In the genomic region with DNA sequence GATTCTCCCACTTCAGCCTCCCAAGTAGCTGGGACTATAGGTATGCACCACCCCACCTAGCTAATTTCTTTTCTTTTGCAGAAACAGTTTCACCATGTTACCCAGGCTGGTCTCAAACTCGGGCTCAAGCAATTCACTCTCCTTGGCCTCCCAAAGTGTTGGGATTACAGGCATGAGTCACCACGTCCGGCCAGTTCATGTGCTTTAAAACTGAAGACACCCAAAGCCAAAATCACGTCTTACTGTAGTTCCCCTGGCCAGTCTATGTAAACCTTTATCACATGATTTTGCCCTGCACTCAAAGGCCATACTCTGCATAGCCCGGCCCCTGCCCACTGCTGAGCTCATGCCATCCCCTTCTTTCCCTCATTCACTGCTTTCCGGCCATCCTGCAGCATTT, we compare ENCODE assay signal across 17 cellular contexts. TPM values are rescaled to one million over a fixed set of nuclear protein-coding genes. Genes with fewer than 3 reads are reported as not detected.
DNase-seq lines count a peak whose midpoint lies in the region; ATAC-seq and TF ChIP-seq lines count a peak whose summit lies in the region.
"Had no signal": no experiment of that assay in that cellular context is flagged by ENCODE, and none has a peak within 500 bp of the region (broad histone marks: within the 10 kb centered on the region; RNA-seq: fewer than 3 reads in every experiment).

No MANE protein-coding gene starts in this region.

- H2BK15ac ChIP-seq in H9 (ENCODE audit: low read depth, low read length) (no peak overlapping the region), neuronal stem cell (ENCODE audit: low read length) (no peak overlapping the region)

- H3K4me1 ChIP-seq in BLaER1 treated with 17β-estradiol and CSF1 and Interleukin-3, amounts not matched to agents 10 nM and 100 nM: peaks cover 20 to 62% (median 50%) of the 10 kb centered on the region in 10 experiments
- no peaks in the 10 kb centered on the region for H3K4me1 ChIP-seq in H9 (ENCODE audit: insufficient read depth, low read length)
- H3K4me1 ChIP-seq in neuronal stem cell (ENCODE audit: control insufficient read depth in 2 of 2, insufficient read depth in 1 of 2, low read depth in 1 of 2, low read length in 2 of 2): peaks cover 9 to 10% of the 10 kb centered on the region in 2 donors

- peak overlapping the region in 2 of 3 experiments; percentile 11 to 17; a peak in 4 of 7 replicates for H3K27ac Mint-ChIP-seq in H9

- peaks cover 53 to 80% (median 64%) of the 10 kb centered on the region in 11 experiments for H3K36me3 ChIP-seq in BLaER1 treated with 17β-estradiol and CSF1 and Interleukin-3, amounts not matched to agents 10 nM and 100 nM
- H3K36me3 ChIP-seq in neuronal stem cell (replicated peaks in 1 of 2; ENCODE audit: control insufficient read depth in 2 of 2, insufficient read depth in 2 of 2, low read length in 2 of 2): peaks cover 23 to 85% of the 10 kb centered on the region in 2 donors
- H3K36me3 ChIP-seq: uterus had no signal

- no peak overlapping the region for H3K18ac ChIP-seq in H9 (ENCODE audit: insufficient read length, low read depth, low read length)
- no peak overlapping the region for H3K18ac ChIP-seq in neuronal stem cell (ENCODE audit: low read length)

- H2BK12ac ChIP-seq in H9 (ENCODE audit: insufficient read length, low read depth, low read length) (no peak overlapping the region), neuronal stem cell (ENCODE audit: low read length) (no peak overlapping the region)

- no peak overlapping the region for H4K5ac ChIP-seq in H9 (ENCODE audit: insufficient read length, low read depth, low read length)

- H3K79me1 ChIP-seq in H9 (ENCODE audit: insufficient read depth, low read depth, low read length, poor library complexity, severe bottlenecking) (no peaks in the 10 kb centered on the region), neuronal stem cell (ENCODE audit: low read depth, low read length) (no peaks in the 10 kb centered on the region)

- H2BK120ac ChIP-seq in H9 (ENCODE audit: low read depth, low read length, poor library complexity, severe bottlenecking) (no peak overlapping the region), neuronal stem cell (ENCODE audit: low read depth, low read length) (no peak overlapping the region)

- peaks cover 14% of the 10 kb centered on the region for H3K27me3 Mint-ChIP-seq in H9 (ENCODE audit: low read depth)
- H3K27me3 Mint-ChIP-seq: activated CD4-positive, alpha-beta T cell treated with anti-CD3 and anti-CD28 coated beads, Interleukin-2, amount 10 ng/mL, durations not matched to agents 7 days and 5 days had no signal

- no peaks in the 10 kb centered on the region for H3K79me2 ChIP-seq in H9 (ENCODE audit: insufficient read depth, low read length)

- H3K4me2 ChIP-seq in BLaER1 treated with 17β-estradiol and CSF1 and Interleukin-3, amounts not matched to agents 10 nM and 100 nM: peak overlapping the region in 8 of 11 experiments; percentile 14 to 61 (median 42); a peak in 13 of 22 replicates
- H3K4me2 ChIP-seq in H9 (ENCODE audit: insufficient read depth, insufficient read length, low read length) (no peak overlapping the region), neuronal stem cell (ENCODE audit: insufficient read depth, low read length, poor library complexity, severe bottlenecking) (no peak overlapping the region)

- TF ChIP-seq CTCF in H9 (conservative IDR thresholded peaks at IDR 0.05) (no peak), VCaP (conservative IDR thresholded peaks at IDR 0.05) (no peak), GM13976 (IDR thresholded peaks at IDR 0.05; ENCODE audit: borderline replicate concordance, control extremely low read depth, extremely low read depth, insufficient read depth, missing control alignments) (no peak)

- H3K36me3 Mint-ChIP-seq in H9 (ENCODE audit: insufficient read depth in 1 of 3, low read depth in 3 of 3): peaks cover 12 to 54% (median 47%) of the 10 kb centered on the region in 3 experiments

- H3K27ac ChIP-seq in BLaER1 treated with 17β-estradiol and CSF1 and Interleukin-3, amounts not matched to agents 10 nM and 100 nM: no peak overlapping the region
- H3K27ac ChIP-seq in H9 (ENCODE audit: insufficient read length, low read depth, low read length) (no peak overlapping the region), VCaP (peak overlapping the region; percentile 66; the same call in 1 of the 2 replicates), neuronal stem cell (replicated peaks; ENCODE audit: low read length) (no peak overlapping the region)
- H3K27ac ChIP-seq: sigmoid colon, uterus had no signal

- no peak overlapping the region; a peak in 1 of 5 replicates for H3K4me3 Mint-ChIP-seq in H9
- H3K4me3 Mint-ChIP-seq: activated CD4-positive, alpha-beta T cell treated with anti-CD3 and anti-CD28 coated beads, Interleukin-2, amount 10 ng/mL, durations not matched to agents 7 days and 5 days had no signal

- H3K14ac ChIP-seq in H9 (ENCODE audit: insufficient read depth, low read length) (no peak overlapping the region), neuronal stem cell (ENCODE audit: low read length) (no peak overlapping the region)

- H3K9me3 ChIP-seq in BLaER1 treated with 17β-estradiol and CSF1 and Interleukin-3, amounts not matched to agents 10 nM and 100 nM (replicated peaks in 1 of 11): no peaks in the 10 kb centered on the region
- H3K9me3 ChIP-seq in H9 (ENCODE audit: control insufficient read depth, low read depth, low read length) (no peaks in the 10 kb centered on the region), neuronal stem cell (replicated peaks in 1 of 2; ENCODE audit: control insufficient read depth in 2 of 2, insufficient read depth in 1 of 2, low read depth in 1 of 2, low read length in 2 of 2) (peaks cover 1 to 7% of the 10 kb centered on the region in 2 donors)
- H3K9me3 ChIP-seq: sigmoid colon, uterus had no signal

- H2AFZ ChIP-seq in H9 (ENCODE audit: low read length) (no peak overlapping the region), neuronal stem cell (ENCODE audit: low read length) (no peak overlapping the region)

- H3K23ac ChIP-seq in H9 (ENCODE audit: insufficient read length, low read depth, low read length) (no peak overlapping the region), neuronal stem cell (ENCODE audit: low read depth, low read length, poor library complexity) (no peak overlapping the region)

- H3K9me3 Mint-ChIP-seq in H9: no peaks in the 10 kb centered on the region
- H3K9me3 Mint-ChIP-seq: activated CD4-positive, alpha-beta T cell treated with anti-CD3 and anti-CD28 coated beads, Interleukin-2, amount 10 ng/mL, durations not matched to agents 7 days and 5 days had no signal

- H3K9ac ChIP-seq in BLaER1 treated with 17β-estradiol and CSF1 and Interleukin-3, amounts not matched to agents 10 nM and 100 nM: 0 out of 22 replicates have a peak overlapping the region, but pooled peaks of 2 of the 11 experiments have one; percentile 1 to 29
- no peak overlapping the region for H3K9ac ChIP-seq in H9 (ENCODE audit: extremely low read depth, insufficient read length, low read length)
- no peak overlapping the region for H3K9ac ChIP-seq in neuronal stem cell (ENCODE audit: low read depth, low read length, poor library complexity)

- in situ Hi-C loops in GM13976 (cut with MboI; ENCODE audit: low sequenced_read_pairs, unreplicated experiment): loop anchor here (25.0 kb wide), 3 partner anchors 202 to 527 kb away; a partner anchor contains a TSS

- no peak overlapping the region for H4K8ac ChIP-seq in H9 (replicated peaks; ENCODE audit: insufficient read length, low read depth, low read length)
- no peak overlapping the region for H4K8ac ChIP-seq in neuronal stem cell (ENCODE audit: low read depth, low read length)

- H3K4ac ChIP-seq in H9 (ENCODE audit: low read depth, low read length) (no peak overlapping the region), neuronal stem cell (ENCODE audit: low read length) (no peak overlapping the region)

- DNase-seq in H9 (no peak), islet precursor cell (peak; percentile 53), neuronal stem cell (ENCODE audit: low spot score) (no peak), GM13976 (ENCODE audit: low spot score) (no peak)
- DNase-seq: activated CD4-positive, alpha-beta T cell treated with anti-CD3 and anti-CD28 coated beads, Interleukin-2, amount 10 ng/mL, durations not matched to agents 7 days and 5 days; activated T-cell treated with anti-CD3 and anti-CD28 coated beads, Interleukin-2, amount 50 U/mL, for 48 hours; DMS153; GOT3; NCI-H2029; sigmoid colon; uterus had no signal

- peaks cover 0 to 14% (median 0%) of the 10 kb centered on the region in 11 experiments; a peak in 3 of 22 replicates for H4K20me1 ChIP-seq in BLaER1 treated with 17β-estradiol and CSF1 and Interleukin-3, amounts not matched to agents 10 nM and 100 nM
- no peaks in the 10 kb centered on the region for H4K20me1 ChIP-seq in H9 (ENCODE audit: control insufficient read depth, insufficient read depth, insufficient read length)

- WGBS in H9 (ENCODE audit: extremely low coverage, insufficient read length, low lambda C conversion rate): no CpG with 5 or more reads among the region's 6 CpGs
- no CpG with 5 or more reads among the region's 6 CpGs for WGBS in neuronal stem cell (ENCODE audit: extremely low coverage in 2 of 2, insufficient read length in 2 of 2, insufficient replicate concordance in 1 of 2), 2 donors

- no peak overlapping the region for H2BK20ac ChIP-seq in H9 (ENCODE audit: low read depth, low read length, poor library complexity, severe bottlenecking)

- no peak overlapping the region for H4K91ac ChIP-seq in H9 (ENCODE audit: insufficient read length, low read depth, low read length)
- no peak overlapping the region for H4K91ac ChIP-seq in neuronal stem cell (ENCODE audit: low read depth, low read length, poor library complexity)

- no peaks in the 10 kb centered on the region for H3K27me3 ChIP-seq in BLaER1 treated with 17β-estradiol and CSF1 and Interleukin-3, amounts not matched to agents 10 nM and 100 nM
- H3K27me3 ChIP-seq in H9 (ENCODE audit: insufficient read depth, low read length) (no peaks in the 10 kb centered on the region), neuronal stem cell (ENCODE audit: control insufficient read depth in 3 of 3, insufficient read depth in 3 of 3, low read depth in 1 of 3, low read length in 3 of 3) (no peaks in the 10 kb centered on the region)
- H3K27me3 ChIP-seq: sigmoid colon, uterus had no signal

- no peak overlapping the region for H2AK5ac ChIP-seq in H9 (ENCODE audit: insufficient read length, low read length)
- no peak overlapping the region for H2AK5ac ChIP-seq in neuronal stem cell (ENCODE audit: low read depth, low read length)

- ATAC-seq in HG03175 (IDR thresholded peaks at IDR 0.05; ENCODE audit: unreplicated experiment) (no peak), GM18868 (IDR thresholded peaks at IDR 0.05; ENCODE audit: unreplicated experiment) (no peak)
- ATAC-seq: esophagus mucosa had no signal

- H3T11ph ChIP-seq in H9 (ENCODE audit: low read length): no peak overlapping the region

- H3K23me2 ChIP-seq in H9 (ENCODE audit: insufficient read length, low read depth, low read length, poor library complexity, severe bottlenecking): peaks cover 6% of the 10 kb centered on the region

- H3K4me1 Mint-ChIP-seq in H9: peaks cover 10 to 19% of the 10 kb centered on the region in 2 experiments; a peak in 2 of 4 replicates

- H2BK5ac ChIP-seq in H9 (ENCODE audit: insufficient read length, low read length) (no peak overlapping the region), neuronal stem cell (ENCODE audit: low read length) (no peak overlapping the region)

- no peak overlapping the region for H3K4me3 ChIP-seq in BLaER1 treated with 17β-estradiol and CSF1 and Interleukin-3, amounts not matched to agents 10 nM and 100 nM
- no peak overlapping the region for H3K4me3 ChIP-seq in neuronal stem cell (ENCODE audit: low read length in 2 of 2)
- H3K4me3 ChIP-seq: lung, sigmoid colon, uterus had no signal

- no peak overlapping the region for H3K56ac ChIP-seq in H9 (ENCODE audit: insufficient read length, low read depth, low read length)

RNA-seq across cellular contexts. Expression of a gene that starts 4.5 kb away (rescaled TPM):
- total RNA-seq in H9 (2021): 23.7 and 24.4 TPM in 2 replicates
- 26.3 TPM for polyA plus RNA-seq in neuronal stem cell (2013, experiment 1 of 2)
- 26.4 TPM for polyA plus RNA-seq in neuronal stem cell (2013, experiment 2 of 2)

RNA-seq across cellular contexts. Expression of a gene that starts 8.6 kb away (rescaled TPM):
- 188 and 195 TPM in 2 replicates for total RNA-seq in H9 (2021)
- polyA plus RNA-seq in neuronal stem cell (2013, experiment 1 of 2): 51.4 TPM
- polyA plus RNA-seq in neuronal stem cell (2013, experiment 2 of 2): 50.5 TPM

RNA-seq across cellular contexts. Expression of a gene that starts 27.6 kb away (rescaled TPM):
- total RNA-seq in H9 (2021): 14.2 and 17.3 TPM in 2 replicates
- polyA plus RNA-seq in neuronal stem cell (2013, experiment 1 of 2): 3.8 TPM
- 4.0 TPM for polyA plus RNA-seq in neuronal stem cell (2013, experiment 2 of 2)

RNA-seq across cellular contexts. Expression of a gene that starts 36.4 kb away (rescaled TPM):
- 6.3 and 7.8 TPM in 2 replicates for total RNA-seq in H9 (2021)
- polyA plus RNA-seq in neuronal stem cell (2013, experiment 1 of 2): 17.8 TPM
- polyA plus RNA-seq in neuronal stem cell (2013, experiment 2 of 2): 16.3 TPM

Comparison
In these comparisons a context has a peak if more than half of its experiments do, and no peak if none do; other contexts are left out.
1. H3K4me2 ChIP-seq: peak in BLaER1 treated with 17β-estradiol and CSF1 and Interleukin-3, amounts not matched to agents 10 nM and 100 nM (8 of 11); none in H9 (single experiment) and neuronal stem cell (single experiment).